ENCODE assay signal across 8 cellular contexts in genomic region chr1:247409869-247410544, GRCh38. TPM values are rescaled to one million over a fixed set of nuclear protein-coding genes. Genes with fewer than 3 reads are reported as not detected.
DNase-seq lines count a peak whose midpoint lies in the region; ATAC-seq and TF ChIP-seq lines count a peak whose summit lies in the region.
"Had no signal": no experiment of that assay in that cellular context is flagged by ENCODE, and none has a peak within 500 bp of the region (broad histone marks: within the 10 kb centered on the region; RNA-seq: fewer than 3 reads in every experiment).

No MANE protein-coding gene starts in this region.

- H3K27ac Mint-ChIP-seq in activated CD8-positive, alpha-beta T cell treated with anti-CD3 and anti-CD28 coated beads for 36 hours = peak overlapping the region; percentile 88
- peak overlapping the region; percentile 38 for H3K27ac Mint-ChIP-seq in stimulated activated naive B cell treated with anti-CD40 and anti-IgM and Interleukin-4, amounts not matched to agents 10 μg/mL and 1 μg/mL and 100 μg/mL, for 72 hours

- no peak for TF ChIP-seq CTCF in activated CD8-positive, alpha-beta T cell treated with anti-CD3 and anti-CD28 coated beads for 36 hours (IDR thresholded peaks at IDR 0.05)

- CTCF ChIA-PET in activated CD8-positive, alpha-beta T cell treated with anti-CD3 and anti-CD28 coated beads for 36 hours (lab: Charles Lee) = interaction anchor here (0.6 to 1.7 kb wide), 3 partner anchors 20 to 972 kb away, joined by 3 to 8 read pairs (median 3); no protein-coding TSS in a partner anchor

- ATAC-seq in GM19438 (IDR thresholded peaks at IDR 0.05; ENCODE audit: low read depth, unreplicated experiment) (peak; percentile 65), HG03095 (IDR thresholded peaks at IDR 0.05; ENCODE audit: unreplicated experiment) (peak; percentile 81)
- peak; percentile 77 for ATAC-seq in activated CD8-positive, alpha-beta T cell treated with anti-CD3 and anti-CD28 coated beads for 36 hours
- ATAC-seq in stimulated activated naive B cell treated with anti-CD40 and anti-IgM and Interleukin-4, amounts not matched to agents 10 μg/mL and 1 μg/mL and 100 μg/mL, for 72 hours (replicated peaks) = peak; percentile 90 to 92

- peak overlapping the region; percentile 44 for H3K4me3 Mint-ChIP-seq in activated CD8-positive, alpha-beta T cell treated with anti-CD3 and anti-CD28 coated beads for 36 hours
- peak overlapping the region in 1 of 2 donors; percentile 23 for H3K4me3 Mint-ChIP-seq in stimulated activated naive B cell treated with anti-CD40 and anti-IgM and Interleukin-4, amounts not matched to agents 10 μg/mL and 1 μg/mL and 100 μg/mL, for 72 hours

- POLR2A ChIA-PET in activated CD8-positive, alpha-beta T cell treated with anti-CD3 and anti-CD28 coated beads for 36 hours (lab: Charles Lee) = interaction anchor here (1.5 kb wide), 1 partner anchor 20 kb away, joined by 3 read pairs; no protein-coding TSS in a partner anchor

- DNase-seq in activated CD8-positive, alpha-beta T cell treated with anti-CD3 and anti-CD28 coated beads for 36 hours = peak; percentile 68
- DNase-seq in stimulated activated naive B cell treated with anti-CD40 and anti-IgM and Interleukin-4, amounts not matched to agents 10 μg/mL and 1 μg/mL and 100 μg/mL, for 72 hours = peak; percentile 29
- DNase-seq in KG1 (lab: John Stamatoyannopoulos, UW) (no peak), G401 (ENCODE audit: low spot score) (no peak), COLO668 (lab: John Stamatoyannopoulos, UW; ENCODE audit: unreplicated experiment) (no peak)

- no peaks in the 10 kb centered on the region for H3K27me3 Mint-ChIP-seq in activated CD8-positive, alpha-beta T cell treated with anti-CD3 and anti-CD28 coated beads for 36 hours
- no peaks in the 10 kb centered on the region for H3K27me3 Mint-ChIP-seq in stimulated activated naive B cell treated with anti-CD40 and anti-IgM and Interleukin-4, amounts not matched to agents 10 μg/mL and 1 μg/mL and 100 μg/mL, for 72 hours

- in situ Hi-C loops in G401 (cut with HindIII; ENCODE audit: low sequenced_read_pairs) = no loop called here

- H3K9me3 Mint-ChIP-seq in activated CD8-positive, alpha-beta T cell treated with anti-CD3 and anti-CD28 coated beads for 36 hours = no peaks in the 10 kb centered on the region
- H3K9me3 Mint-ChIP-seq in stimulated activated naive B cell treated with anti-CD40 and anti-IgM and Interleukin-4, amounts not matched to agents 10 μg/mL and 1 μg/mL and 100 μg/mL, for 72 hours = peaks cover 0 to 2% of the 10 kb centered on the region in 2 donors

- H3K36me3 Mint-ChIP-seq in activated CD8-positive, alpha-beta T cell treated with anti-CD3 and anti-CD28 coated beads for 36 hours (ENCODE audit: low read depth) = no peaks in the 10 kb centered on the region
- H3K36me3 Mint-ChIP-seq in stimulated activated naive B cell treated with anti-CD40 and anti-IgM and Interleukin-4, amounts not matched to agents 10 μg/mL and 1 μg/mL and 100 μg/mL, for 72 hours = no peaks in the 10 kb centered on the region

- H3K4me1 Mint-ChIP-seq in activated CD8-positive, alpha-beta T cell treated with anti-CD3 and anti-CD28 coated beads for 36 hours (ENCODE audit: low read depth) = peaks cover 40% of the 10 kb centered on the region
- H3K4me1 Mint-ChIP-seq in stimulated activated naive B cell treated with anti-CD40 and anti-IgM and Interleukin-4, amounts not matched to agents 10 μg/mL and 1 μg/mL and 100 μg/mL, for 72 hours = peaks cover 26 to 30% of the 10 kb centered on the region in 2 donors

- intact Hi-C loops in activated CD8-positive, alpha-beta T cell treated with anti-CD3 and anti-CD28 coated beads for 36 hours (cut with micrococcal nuclease) = no loop called here

RNA-seq across cellular contexts. Expression of gene NLRP3, which starts 6.0 kb away (rescaled TPM):
- 1 to 10 TPM; 3.2 to 3.6 TPM for total RNA-seq in activated CD8-positive, alpha-beta T cell treated with anti-CD3 and anti-CD28 coated beads for 36 hours
- not detected in 2 replicates for total RNA-seq in G401 (2014; rRNA removed; shearing (Covaris generic))

RNA-seq across cellular contexts. Expression of gene OR2B11, which starts 47.9 kb away (rescaled TPM):
- total RNA-seq in activated CD8-positive, alpha-beta T cell treated with anti-CD3 and anti-CD28 coated beads for 36 hours = not detected
- total RNA-seq in G401 (2014; rRNA removed; shearing (Covaris generic)) = not detected in 2 replicates
- total RNA-seq: M059J had no signal

Comparison
In these comparisons a context has a peak if more than half of its experiments do, and no peak if none do; other contexts are left out.
1. DNase-seq: peak in activated CD8-positive, alpha-beta T cell treated with anti-CD3 and anti-CD28 coated beads for 36 hours (single experiment) and stimulated activated naive B cell treated with anti-CD40 and anti-IgM and Interleukin-4, amounts not matched to agents 10 μg/mL and 1 μg/mL and 100 μg/mL, for 72 hours (single experiment); none in KG1 (single experiment), G401 (single experiment) and COLO668 (single experiment).
2. Peak in every context shown above with its lines, with median percentiles within 50 percentile points of each other: ATAC-seq.